Comparison of ENCODE assay signal across 1 cellular context in the genomic region with DNA sequence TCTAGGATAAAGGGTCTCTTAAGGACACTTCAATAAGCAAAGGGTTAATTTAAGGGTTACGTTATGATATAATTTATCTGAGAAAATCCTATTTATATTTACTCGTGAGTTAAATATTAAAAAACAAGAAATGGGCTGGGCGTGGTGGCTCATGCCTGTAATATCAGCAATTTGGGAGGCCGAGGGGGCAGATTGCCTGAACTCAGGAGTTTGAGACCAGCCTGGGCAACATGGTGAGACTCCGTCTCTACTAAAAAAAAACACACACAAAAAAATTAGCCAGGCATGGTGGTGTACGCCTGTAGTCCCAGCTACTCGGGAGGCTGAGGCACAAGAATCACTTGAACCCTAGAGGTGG. TPM values are rescaled to one million over a fixed set of nuclear protein-coding genes. Genes with fewer than 3 reads are reported as not detected.
"Had no signal": no experiment of that assay in that cellular context is flagged by ENCODE, and none has a peak within 500 bp of the region (broad histone marks: within the 10 kb centered on the region; RNA-seq: fewer than 3 reads in every experiment).

No MANE protein-coding gene starts in this region.

RNA-seq across cellular contexts. Expression of gene ABCG2, which starts 50.4 kb away (rescaled TPM):
- total RNA-seq: cardiac muscle cell had no signal
- polyA plus RNA-seq: cardiac muscle cell had no signal
